In genomic region chr11:103970850-103971249, GRCh38 we compare ENCODE assay signal across 13 cellular contexts.
DNase-seq lines count a peak whose midpoint lies in the region; ATAC-seq and TF ChIP-seq lines count a peak whose summit lies in the region.
"Had no signal": no experiment of that assay in that cellular context is flagged by ENCODE, and none has a peak within 500 bp of the region (broad histone marks: within the 10 kb centered on the region; RNA-seq: fewer than 3 reads in every experiment).

No MANE protein-coding gene starts in this region.

- BruUV-seq in OCI-LY7 (replicated peaks; lab: Mats Ljungman, UMichigan): no TSS peak

- no peak overlapping the region for H3K4me2 ChIP-seq in OCI-LY7 (ENCODE audit: low read length)

- POLR2A ChIA-PET in OCI-LY7 (lab: Charles Lee): no interaction called here

- H3K36me3 ChIP-seq in OCI-LY7 (ENCODE audit: insufficient read depth, low read length): no peaks in the 10 kb centered on the region
- H3K36me3 ChIP-seq: heart left ventricle, ovary, Peyer's patch had no signal

- no peak overlapping the region for H2AFZ ChIP-seq in OCI-LY7 (ENCODE audit: low read length)

- no peak overlapping the region for H3K4me3 ChIP-seq in OCI-LY7 (ENCODE audit: low read depth, low read length, poor library complexity, severe bottlenecking)
- H3K4me3 ChIP-seq: heart left ventricle, ovary, Peyer's patch had no signal

- CTCF ChIA-PET in OCI-LY7 (lab: Charles Lee; ENCODE audit: unreplicated experiment): no interaction called here

- H3K4me1 ChIP-seq in OCI-LY7 (ENCODE audit: insufficient read depth, low read length, poor library complexity, severe bottlenecking): no peaks in the 10 kb centered on the region
- H3K4me1 ChIP-seq: heart left ventricle, Peyer's patch had no signal

- no peak for DNase-seq in activated T-cell treated with anti-CD3 and anti-CD28 coated beads, Interleukin-2, amount 50 U/mL, for 1 hour
- DNase-seq in NCI-H2107 treated with DMSO at 0.1 percent for 48 hours (lab: John Stamatoyannopoulos, UW; ENCODE audit: unreplicated experiment): no peak
- DNase-seq in OCI-LY7 (ENCODE audit: low spot score): no peak
- DNase-seq in activated CD8-positive, alpha-beta memory T cell treated with anti-CD3 and anti-CD28 coated beads, Interleukin-2, amount 50 U/mL, for 4 hours: no peak
- DNase-seq: anterior cingulate cortex; effector memory CD4-positive, alpha-beta T cell; heart left ventricle; ovary; Peyer's patch had no signal

- ATAC-seq in GM18511 (IDR thresholded peaks at IDR 0.05; ENCODE audit: unreplicated experiment) (peak; percentile 98), GM21367 (IDR thresholded peaks at IDR 0.05; ENCODE audit: unreplicated experiment) (peak; percentile 90), HG02981 (IDR thresholded peaks at IDR 0.05; ENCODE audit: unreplicated experiment) (peak; percentile 99), HG03575 (IDR thresholded peaks at IDR 0.05; ENCODE audit: extremely low read depth, insufficient number of reproducible peaks, low FRiP score, unreplicated experiment) (peak; percentile 82)
- ATAC-seq: heart left ventricle had no signal

- no peaks in the 10 kb centered on the region for H3K9me3 ChIP-seq in OCI-LY7 (ENCODE audit: low read length)
- H3K9me3 ChIP-seq: heart left ventricle, ovary, Peyer's patch had no signal

- H3K27ac ChIP-seq in OCI-LY7 (ENCODE audit: low read depth, low read length, poor library complexity, severe bottlenecking): no peak overlapping the region
- H3K27ac ChIP-seq: heart left ventricle, ovary, Peyer's patch had no signal

- no peaks in the 10 kb centered on the region for H3K9me2 ChIP-seq in OCI-LY7 (ENCODE audit: insufficient read depth, low read length)

- H4K20me1 ChIP-seq in OCI-LY7 (ENCODE audit: insufficient read depth, low read length): no peaks in the 10 kb centered on the region

- intact Hi-C loops in OCI-LY7 (cut with micrococcal nuclease; ENCODE audit: unreplicated experiment): no loop called here

- no peaks in the 10 kb centered on the region for H3K79me2 ChIP-seq in OCI-LY7 (ENCODE audit: insufficient read depth, low read depth, low read length)

- TF ChIP-seq CTCF in OCI-LY7 (conservative IDR thresholded peaks at IDR 0.05; ENCODE audit: low read length): no peak
